Comparison of ENCODE assay signal across 1 cellular context in genomic region chr6:159727717-159728440, GRCh38.
A peak's percentile ranks its signal among the peaks of the same experiment; 100 is the strongest.
TF ChIP-seq lines count a peak whose summit lies in the region.

No MANE protein-coding gene starts in this region.

TF ChIP-seq in K562, 482 proteins besides CTCF, POLR2A, EP300 and RAD21 (continued from another document and continues in another):
- TF ChIP-seq ZBTB33 (CRISPR knock-in tag; IDR thresholded peaks at IDR 0.05), result no peak; the same call in 1 of the 2 replicates
- TF ChIP-seq ETV1 (tag; conservative IDR thresholded peaks at IDR 0.05; ENCODE audit: low read depth), result no peak
- TF ChIP-seq TRIM28 (IDR thresholded peaks at IDR 0.05), result no peak
- no peak for TF ChIP-seq ID3 (CRISPR knock-in tag; IDR thresholded peaks at IDR 0.05)
- TF ChIP-seq ID3 (tag; IDR thresholded peaks at IDR 0.05), result no peak
- TF ChIP-seq TSC22D4 (tag; IDR thresholded peaks at IDR 0.05), result no peak
- no peak for TF ChIP-seq DIDO1 (tag; IDR thresholded peaks at IDR 0.05; ENCODE audit: low read depth)
- TF ChIP-seq ARNT (IDR thresholded peaks at IDR 0.05), result no peak
- no peak for TF ChIP-seq USF2 (CRISPR knock-in tag; IDR thresholded peaks at IDR 0.05)
- TF ChIP-seq ZFX (CRISPR knock-in tag; IDR thresholded peaks at IDR 0.05), result peak; percentile 89
- TF ChIP-seq THAP7 (CRISPR knock-in tag; IDR thresholded peaks at IDR 0.05), result no peak
- no peak for TF ChIP-seq TOE1 (IDR thresholded peaks at IDR 0.05; ENCODE audit: borderline replicate concordance)
- TF ChIP-seq TOE1 (CRISPR knock-in tag; IDR thresholded peaks at IDR 0.05; ENCODE audit: borderline replicate concordance, low read depth), result no peak
- no peak for TF ChIP-seq MYNN (IDR thresholded peaks at IDR 0.05)
- TF ChIP-seq MYNN (CRISPR knock-in tag; IDR thresholded peaks at IDR 0.05), result no peak
- no peak for TF ChIP-seq PCBP2 (IDR thresholded peaks at IDR 0.05; ENCODE audit: low read depth, low read length, poor library complexity, severe bottlenecking)
- TF ChIP-seq JUND (IDR thresholded peaks at IDR 0.05; ENCODE audit: borderline replicate concordance, low read depth, low read length), result no peak
- TF ChIP-seq JUND (tag; IDR thresholded peaks at IDR 0.05; ENCODE audit: borderline replicate concordance, low read depth, low read length), result no peak
- TF ChIP-seq CBFB (CRISPR knock-in tag; IDR thresholded peaks at IDR 0.05), result no peak
- TF ChIP-seq NFXL1 (CRISPR knock-in tag; IDR thresholded peaks at IDR 0.05), result no peak
- TF ChIP-seq ZNF766 (CRISPR knock-in tag; conservative IDR thresholded peaks at IDR 0.05), result no peak
- no peak for TF ChIP-seq PPARD (CRISPR knock-in tag; IDR thresholded peaks at IDR 0.05)
- no peak for TF ChIP-seq HMGN3 (IDR thresholded peaks at IDR 0.05; ENCODE audit: borderline replicate concordance, extremely low read depth, insufficient read length, low read depth, low read length)
- no peak for TF ChIP-seq ZMIZ1 (IDR thresholded peaks at IDR 0.05; ENCODE audit: low read depth in 2 of 2, low read length in 2 of 2)
- TF ChIP-seq ZKSCAN1 (IDR thresholded peaks at IDR 0.05; ENCODE audit: low read depth, low read length), result no peak
- no peak for TF ChIP-seq SREBF1 (IDR thresholded peaks at IDR 0.05; ENCODE audit: borderline replicate concordance, low read depth, low read length)
- TF ChIP-seq ZNF263 (CRISPR knock-in tag; IDR thresholded peaks at IDR 0.05; ENCODE audit: borderline replicate concordance), result no peak
- TF ChIP-seq KLF6 (CRISPR knock-in tag; IDR thresholded peaks at IDR 0.05; ENCODE audit: borderline replicate concordance), result no peak
- TF ChIP-seq CEBPB (tag; IDR thresholded peaks at IDR 0.05), result no peak
- TF ChIP-seq ZNF253 (CRISPR knock-in tag; conservative IDR thresholded peaks at IDR 0.05), result no peak
- peak in 2 of 3 experiments; percentile 61 to 67; a peak in 4 of 6 replicates for TF ChIP-seq ZBTB11 (CRISPR knock-in tag; IDR thresholded peaks at IDR 0.05)
- TF ChIP-seq ETS2 (tag; IDR thresholded peaks at IDR 0.05; ENCODE audit: borderline replicate concordance, poor library complexity, severe bottlenecking), result no peak
- TF ChIP-seq NEUROD1 (IDR thresholded peaks at IDR 0.05; ENCODE audit: borderline replicate concordance, low read depth, low read length, partially characterized antibody), result no peak
- TF ChIP-seq HNRNPH1 (optimal IDR thresholded peaks at IDR 0.05; ENCODE audit: low read depth, low read length), result no peak
- TF ChIP-seq HMG20B (CRISPR knock-in tag; IDR thresholded peaks at IDR 0.05), result no peak
- no peak for TF ChIP-seq KLF10 (CRISPR knock-in tag; IDR thresholded peaks at IDR 0.05)
- TF ChIP-seq ZNF140 (CRISPR knock-in tag; IDR thresholded peaks at IDR 0.05), result no peak
- no peak for TF ChIP-seq AFF1 (IDR thresholded peaks at IDR 0.05; ENCODE audit: low read depth in 1 of 2, partially characterized antibody in 2 of 2)
- TF ChIP-seq SMAD3 (CRISPR knock-in tag; conservative IDR thresholded peaks at IDR 0.05), result no peak
- TF ChIP-seq CHD4 (IDR thresholded peaks at IDR 0.05; ENCODE audit: insufficient read depth, insufficient replicate concordance, low read depth, low read length, poor library complexity, severe bottlenecking), result no peak
- no peak for TF ChIP-seq NFIC (IDR thresholded peaks at IDR 0.05)
- TF ChIP-seq HOXB6 (CRISPR knock-in tag; IDR thresholded peaks at IDR 0.05; ENCODE audit: borderline replicate concordance), result no peak
- TF ChIP-seq TCF7 (IDR thresholded peaks at IDR 0.05; ENCODE audit: borderline replicate concordance), result peak; percentile 69; the same call in 1 of the 2 replicates
- peak; percentile 17 for TF ChIP-seq PHF20 (IDR thresholded peaks at IDR 0.05; ENCODE audit: partially characterized antibody)
- no peak for TF ChIP-seq ELF1 (tag; IDR thresholded peaks at IDR 0.05)
- 0 out of 2 replicates have a peak, but pooled peaks have one; percentile 64 for TF ChIP-seq ZNF583 (CRISPR knock-in tag; IDR thresholded peaks at IDR 0.05)
- TF ChIP-seq ETV5 (CRISPR knock-in tag; IDR thresholded peaks at IDR 0.05; ENCODE audit: low read depth), result no peak
- TF ChIP-seq SIX5 (IDR thresholded peaks at IDR 0.05; ENCODE audit: borderline replicate concordance in 1 of 2, insufficient read depth in 1 of 2, low read depth in 1 of 2, low read length in 2 of 2), result no peak
- no peak; a peak in 1 of 4 replicates for TF ChIP-seq SRF (CRISPR knock-in tag; IDR thresholded peaks at IDR 0.05)
- TF ChIP-seq RBBP5 (IDR thresholded peaks at IDR 0.05; ENCODE audit: borderline replicate concordance, insufficient read depth, low read length, poor library complexity, severe bottlenecking), result peak; percentile 75
- no peak for TF ChIP-seq CREB1 (IDR thresholded peaks at IDR 0.05)
- TF ChIP-seq CREB1 (CRISPR knock-in tag; IDR thresholded peaks at IDR 0.05), result no peak
- TF ChIP-seq NFIX (CRISPR knock-in tag; IDR thresholded peaks at IDR 0.05; ENCODE audit: low read depth), result no peak
- TF ChIP-seq RBFOX2 (IDR thresholded peaks at IDR 0.05; ENCODE audit: low read depth, low read length), result peak; percentile 63
- TF ChIP-seq NONO (IDR thresholded peaks at IDR 0.05; ENCODE audit: low read depth in 2 of 2, low read length in 1 of 2), result no peak
- TF ChIP-seq GTF2E2 (tag; IDR thresholded peaks at IDR 0.05), result peak; percentile 1; the same call in 1 of the 2 replicates
- no peak for TF ChIP-seq HNRNPLL (IDR thresholded peaks at IDR 0.05; ENCODE audit: low read depth, low read length, poor library complexity, severe bottlenecking)
- TF ChIP-seq GABPA (tag; conservative IDR thresholded peaks at IDR 0.05; ENCODE audit: low read depth), result no peak; the same call in 1 of the 2 replicates
